8 cellular contexts compared by ENCODE assay signal in the genomic region with DNA sequence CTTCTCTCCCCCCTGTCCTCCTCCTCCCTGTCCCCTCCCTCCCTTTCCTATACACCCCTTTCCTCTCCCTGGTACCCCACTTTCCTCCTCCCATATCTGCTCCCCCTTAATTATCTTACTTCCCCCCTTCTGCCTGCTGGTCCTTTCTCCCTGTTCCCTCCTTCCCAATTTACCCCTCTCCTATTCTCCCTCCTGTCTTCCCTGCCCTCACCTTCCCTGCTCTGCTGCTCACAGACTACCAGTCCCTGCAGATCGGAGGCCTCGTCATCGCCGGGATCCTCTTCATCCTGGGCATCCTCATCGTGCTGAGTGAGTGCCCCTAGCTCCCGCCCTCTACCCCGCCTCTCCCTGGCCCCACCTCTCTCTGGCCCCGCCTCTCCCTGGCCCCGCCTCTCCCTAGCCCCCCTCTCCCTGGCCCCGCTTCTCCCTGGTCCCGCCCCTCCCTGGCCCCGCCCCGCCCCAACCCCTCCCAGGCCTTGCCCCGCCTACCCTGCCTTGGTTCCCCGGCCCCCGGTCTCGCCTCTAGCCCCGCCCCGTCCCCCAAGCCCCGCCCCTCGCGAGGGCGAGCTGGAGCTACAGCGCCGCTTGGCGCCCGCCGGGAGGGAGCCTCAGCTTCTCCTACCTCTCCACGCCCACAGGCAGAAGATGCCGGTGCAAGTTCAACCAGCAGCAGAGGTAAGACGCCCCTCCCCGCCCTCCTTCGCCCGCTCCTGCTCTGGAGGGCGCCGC. TPM values are rescaled to one million over a fixed set of nuclear protein-coding genes. Genes with fewer than 3 reads are reported as not detected.
DNase-seq lines count a peak whose midpoint lies in the region; ATAC-seq and TF ChIP-seq lines count a peak whose summit lies in the region.

No MANE protein-coding gene starts in this region.

- H3K27ac ChIP-seq in osteoblast (ENCODE audit: low read depth, low read length) (no peak overlapping the region), suprapubic skin (peak overlapping the region; percentile 90)

- under 1% methylated on average over 16 of the region's 36 CpGs for WGBS in suprapubic skin

- H3K27me3 ChIP-seq in osteoblast (ENCODE audit: insufficient read depth, low read length) = peaks cover 37% of the 10 kb centered on the region
- H3K27me3 ChIP-seq in suprapubic skin = peaks cover 23% of the 10 kb centered on the region

- TF ChIP-seq POLR2A in suprapubic skin (IDR thresholded peaks at IDR 0.05) = peak in 1 of 2 donors; percentile 71

- no peaks in the 10 kb centered on the region for H3K36me3 ChIP-seq in osteoblast (ENCODE audit: insufficient read depth, low read length)
- H3K36me3 ChIP-seq in suprapubic skin = no peaks in the 10 kb centered on the region

- H3K27me3 Mint-ChIP-seq in glutamatergic neuron (ENCODE audit: unreplicated experiment) = peaks cover 19% of the 10 kb centered on the region

- H3K4me1 ChIP-seq in osteoblast (ENCODE audit: insufficient read depth, low read length) (peaks cover 14% of the 10 kb centered on the region), suprapubic skin (peaks cover 77% of the 10 kb centered on the region)

- H3K4me1 Mint-ChIP-seq in glutamatergic neuron (ENCODE audit: low read depth, unreplicated experiment) = peaks cover 31% of the 10 kb centered on the region

- no peak for TF ChIP-seq CTCF in glutamatergic neuron (IDR thresholded peaks at IDR 0.05; ENCODE audit: partially characterized antibody, unreplicated experiment)
- peak; percentile 31 for TF ChIP-seq CTCF in osteoblast (IDR thresholded peaks at IDR 0.05; ENCODE audit: extremely low read depth, low read depth, low read length)
- TF ChIP-seq CTCF in suprapubic skin (IDR thresholded peaks at IDR 0.05) = peak in 1 of 2 donors; percentile 64

- no peaks in the 10 kb centered on the region for H3K36me3 Mint-ChIP-seq in activated naive CD4-positive, alpha-beta T cell treated with anti-CD3 and anti-CD28 coated beads, Interleukin-2, amount 50 U/mL, for 72 hours
- no peaks in the 10 kb centered on the region for H3K36me3 Mint-ChIP-seq in glutamatergic neuron (ENCODE audit: unreplicated experiment)

- peak overlapping the region in 1 of 2 donors; percentile 90 for H3K27ac Mint-ChIP-seq in activated naive CD4-positive, alpha-beta T cell treated with anti-CD3 and anti-CD28 coated beads, Interleukin-2, amount 50 U/mL, for 72 hours
- H3K27ac Mint-ChIP-seq in glutamatergic neuron (ENCODE audit: unreplicated experiment) = peak overlapping the region; percentile 5

- peak overlapping the region; percentile 75 for H3K4me3 Mint-ChIP-seq in glutamatergic neuron (ENCODE audit: unreplicated experiment)

- DNase-seq in AG08395 (ENCODE audit: low spot score) = peak; percentile 100
- DNase-seq in GM19240 (ENCODE audit: insufficient read length, low spot score) = peak; percentile 99
- DNase-seq in Jurkat, Clone E6-1 (ENCODE audit: low read depth, low spot score) = peak; percentile 85
- peak; percentile 72 for DNase-seq in SKM-1 (lab: John Stamatoyannopoulos, UW; ENCODE audit: unreplicated experiment)
- peak; percentile 91 to 98 for DNase-seq in activated naive CD4-positive, alpha-beta T cell treated with anti-CD3 and anti-CD28 coated beads, Interleukin-2, amount 50 U/mL, for 72 hours (ENCODE audit: low spot score in 2 of 2)
- peak; percentile 97 for DNase-seq in glutamatergic neuron
- peak; percentile 100 for DNase-seq in osteoblast (ENCODE audit: insufficient read length, low spot score, missing footprints)
- peak; percentile 96 to 97 for DNase-seq in suprapubic skin (ENCODE audit: low spot score in 2 of 2)

- no peak for TF ChIP-seq EP300 in suprapubic skin (IDR thresholded peaks at IDR 0.05)

- peak overlapping the region; percentile 16 for H3K4me2 ChIP-seq in osteoblast (ENCODE audit: insufficient read depth, low read length)

- no peaks in the 10 kb centered on the region for H3K9me3 Mint-ChIP-seq in activated naive CD4-positive, alpha-beta T cell treated with anti-CD3 and anti-CD28 coated beads, Interleukin-2, amount 50 U/mL, for 72 hours
- H3K9me3 Mint-ChIP-seq in glutamatergic neuron (ENCODE audit: unreplicated experiment) = peaks cover 6% of the 10 kb centered on the region

- H3K4me3 ChIP-seq in Jurkat, Clone E6-1 (ENCODE audit: low read length) = peak overlapping the region; percentile 21
- H3K4me3 ChIP-seq in osteoblast (ENCODE audit: insufficient read depth, low read length) (no peak overlapping the region), suprapubic skin (peak overlapping the region; percentile 44)

- H4K20me1 ChIP-seq in osteoblast (ENCODE audit: insufficient read depth, low read length) = no peaks in the 10 kb centered on the region

- ATAC-seq in activated naive CD4-positive, alpha-beta T cell treated with anti-CD3 and anti-CD28 coated beads, Interleukin-2, amount 50 U/mL, for 72 hours = peak; percentile 85 to 90

- H3K9me3 ChIP-seq in osteoblast (ENCODE audit: low read depth, low read length) (no peaks in the 10 kb centered on the region), suprapubic skin (no peaks in the 10 kb centered on the region)

- H2AFZ ChIP-seq in osteoblast (ENCODE audit: low read length) = no peak overlapping the region

- H3K79me2 ChIP-seq in osteoblast (ENCODE audit: insufficient read depth, low read length) = no peaks in the 10 kb centered on the region

RNA-seq across cellular contexts. Expression of gene FXYD7, which starts 2.0 kb away (rescaled TPM):
- not detected for polyA plus RNA-seq in Jurkat, Clone E6-1 (2012; ENCODE audit: insufficient read depth, insufficient read length)
- 1 to 10 TPM in 1 of 2 donors, under 1 TPM in 1; 0.82 to 1.8 TPM for total RNA-seq in activated naive CD4-positive, alpha-beta T cell treated with anti-CD3 and anti-CD28 coated beads, Interleukin-2, amount 50 U/mL, for 72 hours
- total RNA-seq in glutamatergic neuron (ENCODE audit: unreplicated experiment) (22.3 TPM), osteoblast (not detected in 2 replicates), suprapubic skin (1 to 10 TPM in 1 of 4 donors, not detected in 3; 2.2 TPM)

RNA-seq across cellular contexts. Expression of gene FXYD1, which starts 2.4 kb away (rescaled TPM):
- 2.2 TPM for polyA plus RNA-seq in Jurkat, Clone E6-1 (2012; ENCODE audit: insufficient read depth, insufficient read length)
- 1 to 10 TPM; 1.4 to 2.1 TPM for total RNA-seq in activated naive CD4-positive, alpha-beta T cell treated with anti-CD3 and anti-CD28 coated beads, Interleukin-2, amount 50 U/mL, for 72 hours
- total RNA-seq in glutamatergic neuron (ENCODE audit: unreplicated experiment) (not detected), osteoblast (not detected in 2 replicates), suprapubic skin (10 to 100 TPM in 1 of 4 donors, 1 to 10 TPM in 3; 2.0 to 10.9 (median 6.7) TPM)

RNA-seq across cellular contexts. Expression of gene LGI4, which starts 6.2 kb away (rescaled TPM):
- polyA plus RNA-seq in Jurkat, Clone E6-1 (2012; ENCODE audit: insufficient read depth, insufficient read length) = not detected
- 1 to 10 TPM; 1.5 to 2.7 TPM for total RNA-seq in activated naive CD4-positive, alpha-beta T cell treated with anti-CD3 and anti-CD28 coated beads, Interleukin-2, amount 50 U/mL, for 72 hours
- total RNA-seq in glutamatergic neuron (ENCODE audit: unreplicated experiment) (14.4 TPM), osteoblast (0.59 and 0.72 TPM in 2 replicates), suprapubic skin (10 to 100 TPM in 1 of 4 donors, 1 to 10 TPM in 3; 4.3 to 11.8 (median 7.8) TPM)

RNA-seq across cellular contexts. Expression of gene FXYD5, which starts 13.5 kb away (rescaled TPM):
- 116 TPM for polyA plus RNA-seq in Jurkat, Clone E6-1 (2012; ENCODE audit: insufficient read depth, insufficient read length)
- total RNA-seq in activated naive CD4-positive, alpha-beta T cell treated with anti-CD3 and anti-CD28 coated beads, Interleukin-2, amount 50 U/mL, for 72 hours = 100 to 1,000 TPM; 279 to 283 TPM
- total RNA-seq in glutamatergic neuron (ENCODE audit: unreplicated experiment) (5.3 TPM), osteoblast (29.0 and 32.4 TPM in 2 replicates), suprapubic skin (10 to 100 TPM; 29.8 to 64.8 (median 37.7) TPM)

RNA-seq across cellular contexts. Expression of gene FXYD3, which starts 25.4 kb away (rescaled TPM):
- not detected for polyA plus RNA-seq in Jurkat, Clone E6-1 (2012; ENCODE audit: insufficient read depth, insufficient read length)
- total RNA-seq in activated naive CD4-positive, alpha-beta T cell treated with anti-CD3 and anti-CD28 coated beads, Interleukin-2, amount 50 U/mL, for 72 hours = not detected
- total RNA-seq in glutamatergic neuron (ENCODE audit: unreplicated experiment) = not detected
- total RNA-seq in osteoblast = not detected in 2 replicates
- 100 to 1,000 TPM; 383 to 765 (median 575) TPM for total RNA-seq in suprapubic skin
